Comparison of ENCODE assay signal across 1 cellular context in genomic region chr4:155342142-155342541, GRCh38.
TF ChIP-seq lines count a peak whose summit lies in the region.

No MANE protein-coding gene starts in this region.

TF ChIP-seq in GM23338, 12 proteins besides CTCF, POLR2A, EP300 and RAD21 (continued from another document):
- no peak for TF ChIP-seq STAT1 (IDR thresholded peaks at IDR 0.05; ENCODE audit: unreplicated experiment)
- TF ChIP-seq REST (IDR thresholded peaks at IDR 0.05; ENCODE audit: unreplicated experiment), result no peak
- TF ChIP-seq EZH2phosphoT487 (IDR thresholded peaks at IDR 0.05; ENCODE audit: unreplicated experiment), result no peak
- no peak for TF ChIP-seq ETS1 (IDR thresholded peaks at IDR 0.05)
TF ChIP-seq in GM23338: peak in this region for 0.
